ENCODE assay signal across 31 cellular contexts in the genomic region with DNA sequence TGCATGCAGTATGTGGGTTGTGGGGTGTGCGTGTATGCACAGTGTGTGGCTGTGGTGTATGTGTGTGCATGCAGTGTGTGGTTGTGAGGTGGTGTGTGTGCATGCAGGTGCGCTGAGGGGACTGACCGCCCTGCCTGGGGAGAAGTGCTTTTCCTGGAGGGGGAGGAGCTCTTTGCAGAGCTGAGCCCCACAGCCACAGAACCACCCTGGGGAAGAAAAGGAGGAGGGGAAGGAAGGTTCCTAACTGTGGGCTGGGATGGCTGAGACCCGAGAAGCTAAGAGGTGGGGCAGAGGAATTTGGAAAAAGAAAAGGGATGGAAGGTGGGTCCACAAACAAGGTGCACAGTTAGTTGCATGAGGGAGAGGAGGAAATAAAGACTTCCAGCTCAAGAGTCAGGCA. TPM values are rescaled to one million over a fixed set of nuclear protein-coding genes. Genes with fewer than 3 reads are reported as not detected.
"Had no signal": no experiment of that assay in that cellular context is flagged by ENCODE, and none has a peak within 500 bp of the region (broad histone marks: within the 10 kb centered on the region; RNA-seq: fewer than 3 reads in every experiment).

A gene (minus strand): TSS at position 123 of the 400 bp plus-strand sequence. CDS start 287 bp downstream, outside the sequence.

- H3K9me3 Mint-ChIP-seq: natural killer cell treated with Interleukin-12 subunit alpha and Interleukin-12 subunit beta and Interleukin-15 and Interleukin-18, amount 100 ng/mL, for 72 hours; stimulated activated naive B cell treated with anti-CD40 and anti-IgM and Interleukin-4, amounts not matched to agents 10 μg/mL and 1 μg/mL and 100 μg/mL, for 72 hours; stimulated activated naive CD8-positive, alpha-beta T cell treated with anti-CD3 and anti-CD28 coated beads, Interleukin-15, amount 100 ng/mL, for 72 hours had no signal

- H3K9ac ChIP-seq: parathyroid adenoma had no signal

- H3K27ac Mint-ChIP-seq: natural killer cell treated with Interleukin-12 subunit alpha and Interleukin-12 subunit beta and Interleukin-15 and Interleukin-18, amount 100 ng/mL, for 72 hours; stimulated activated naive B cell treated with anti-CD40 and anti-IgM and Interleukin-4, amounts not matched to agents 10 μg/mL and 1 μg/mL and 100 μg/mL, for 72 hours had no signal

- H3K27ac ChIP-seq: heart left ventricle, parathyroid adenoma, psoas muscle, spleen, testis, tibial nerve, upper lobe of right lung had no signal

- ATAC-seq: esophagus mucosa; heart left ventricle; left colon; left ventricle myocardium superior; psoas muscle; sciatic nerve; stimulated activated naive B cell treated with anti-CD40 and anti-IgM and Interleukin-4, amounts not matched to agents 10 μg/mL and 1 μg/mL and 100 μg/mL, for 72 hours; stimulated activated naive CD8-positive, alpha-beta T cell treated with anti-CD3 and anti-CD28 coated beads, Interleukin-15, amount 100 ng/mL, for 72 hours; upper lobe of right lung had no signal

- H3K36me3 ChIP-seq: heart left ventricle, spleen, tibial nerve, upper lobe of right lung had no signal

- H3K4me3 Mint-ChIP-seq: natural killer cell treated with Interleukin-12 subunit alpha and Interleukin-12 subunit beta and Interleukin-15 and Interleukin-18, amount 100 ng/mL, for 72 hours; stimulated activated naive B cell treated with anti-CD40 and anti-IgM and Interleukin-4, amounts not matched to agents 10 μg/mL and 1 μg/mL and 100 μg/mL, for 72 hours; stimulated activated naive CD8-positive, alpha-beta T cell treated with anti-CD3 and anti-CD28 coated beads, Interleukin-15, amount 100 ng/mL, for 72 hours had no signal

- H3K4me1 Mint-ChIP-seq: stimulated activated naive B cell treated with anti-CD40 and anti-IgM and Interleukin-4, amounts not matched to agents 10 μg/mL and 1 μg/mL and 100 μg/mL, for 72 hours; stimulated activated naive CD8-positive, alpha-beta T cell treated with anti-CD3 and anti-CD28 coated beads, Interleukin-15, amount 100 ng/mL, for 72 hours had no signal

- H3K27me3 ChIP-seq: testis, tibial nerve, upper lobe of right lung had no signal

- DNase-seq: dermis blood vessel endothelial cell; effector CD4-positive, alpha-beta T cell; heart left ventricle; hippocampal formation; left colon; left ventricle myocardium superior; mesenchymal stem cell; midbrain; psoas muscle; retina; spleen; stimulated activated CD4-positive, alpha-beta T cell treated with anti-CD3 and anti-CD28 coated beads, Interleukin-15, amount 100 ng/mL, for 24 hours; stimulated activated CD4-positive, alpha-beta T cell treated with anti-CD3 and anti-CD28 coated beads, Interleukin-1b, Interleukin-23, amount 100 ng/mL, for 48 hours; stimulated activated CD4-positive, alpha-beta T cell treated with anti-CD3 and anti-CD28 coated beads, Interleukin-4, amount 100 ng/mL, for 24 hours; stimulated activated naive B cell treated with anti-CD40 and anti-IgM and Interleukin-4, amounts not matched to agents 10 μg/mL and 1 μg/mL and 100 μg/mL, for 72 hours; stimulated activated naive CD8-positive, alpha-beta T cell treated with anti-CD3 and anti-CD28 coated beads, Interleukin-15, amount 100 ng/mL, for 72 hours; testis; upper lobe of right lung had no signal

- H3K4me1 ChIP-seq: heart left ventricle, psoas muscle, spleen, testis, tibial nerve, upper lobe of right lung had no signal

- H2AFZ ChIP-seq: parathyroid adenoma had no signal

- H3K4me3 ChIP-seq: heart left ventricle, lung, psoas muscle, spleen, testis, tibial nerve, upper lobe of right lung had no signal

- H3K9me3 ChIP-seq: heart left ventricle, psoas muscle, spleen, testis, tibial nerve, upper lobe of right lung had no signal

- H3K36me3 Mint-ChIP-seq: natural killer cell treated with Interleukin-12 subunit alpha and Interleukin-12 subunit beta and Interleukin-15 and Interleukin-18, amount 100 ng/mL, for 72 hours; stimulated activated naive B cell treated with anti-CD40 and anti-IgM and Interleukin-4, amounts not matched to agents 10 μg/mL and 1 μg/mL and 100 μg/mL, for 72 hours had no signal

RNA-seq across cellular contexts. Expression of the gene that starts here (rescaled TPM):
- total RNA-seq: dermis blood vessel endothelial cell; esophagus mucosa; fibroblast of lung; frontal cortex; glomerular endothelial cell; heart left ventricle; kidney epithelial cell; left colon; left ventricle myocardium superior; lung; natural killer cell treated with Interleukin-12 subunit alpha and Interleukin-12 subunit beta and Interleukin-15 and Interleukin-18, amount 100 ng/mL, for 72 hours; omental fat pad; skeletal muscle tissue; subcutaneous adipose tissue; upper lobe of right lung had no signal
- polyA plus RNA-seq: fibroblast of lung, heart left ventricle, psoas muscle had no signal
